In the genomic region with DNA sequence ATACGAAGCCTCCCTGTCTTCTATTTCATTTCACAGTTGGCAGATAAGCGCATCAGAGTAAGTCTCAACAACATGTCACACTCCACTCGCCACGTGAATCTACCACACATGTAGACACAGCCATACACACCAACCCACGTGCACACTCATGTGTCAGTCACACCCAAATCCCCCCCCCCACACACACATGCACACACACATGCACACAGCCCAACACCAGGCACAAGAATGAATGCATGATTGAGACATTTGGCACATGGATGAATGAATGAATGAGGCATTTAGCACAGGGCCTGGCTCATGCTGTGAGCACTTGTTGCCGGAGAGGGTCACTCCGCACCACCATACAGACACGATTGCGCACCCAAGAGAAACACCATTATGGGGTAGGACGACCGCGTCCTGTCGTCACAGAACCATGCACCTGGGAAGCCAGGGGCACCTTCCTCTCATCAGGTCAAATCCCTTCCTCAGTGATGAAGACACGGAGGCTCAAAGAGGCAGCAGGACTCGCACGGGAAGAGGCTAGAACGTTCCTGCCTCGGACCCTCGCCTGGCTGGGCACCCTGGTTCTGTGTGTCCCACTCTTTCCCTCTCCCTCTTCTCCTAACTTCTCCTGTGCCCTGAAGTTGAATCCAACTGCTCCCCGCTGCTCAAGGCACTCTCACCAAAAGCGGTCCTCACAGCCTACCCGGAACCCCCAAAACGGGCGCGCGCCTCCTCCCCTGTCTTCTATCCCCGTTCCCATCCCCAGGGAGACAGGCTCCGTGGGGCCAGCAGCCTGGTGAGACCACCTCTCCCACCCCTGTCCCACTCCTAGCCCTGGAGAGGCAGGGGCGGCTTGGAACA, we compare ENCODE assay signal across 9 cellular contexts. TPM values are rescaled to one million over a fixed set of nuclear protein-coding genes. Genes with fewer than 3 reads are reported as not detected.
A peak's percentile ranks its signal among the peaks of the same experiment; 100 is the strongest.
DNase-seq lines count a peak whose midpoint lies in the region; ATAC-seq and TF ChIP-seq lines count a peak whose summit lies in the region.
"Had no signal": no experiment of that assay in that cellular context is flagged by ENCODE, and none has a peak within 500 bp of the region (broad histone marks: within the 10 kb centered on the region; RNA-seq: fewer than 3 reads in every experiment).

No MANE protein-coding gene starts in this region.

- no peak overlapping the region for H3K27ac ChIP-seq in tibial artery
- H3K27ac ChIP-seq: C4-2B had no signal

- no peak overlapping the region for H3K4me3 Mint-ChIP-seq in activated CD4-positive, alpha-beta T cell treated with anti-CD3 and anti-CD28 coated beads, Interleukin-2, amount 10 ng/mL, durations not matched to agents 7 days and 5 days
- peak overlapping the region; percentile 41 for H3K4me3 Mint-ChIP-seq in activated T-helper 1 cell treated with anti-CD3 and anti-CD28 coated beads, Interleukin-12 subunit alpha, Interleukin-12 subunit beta, Interleukin-2, Interleukin-4 antibody, amounts not matched to agents 30 ng/mL and 10 ng/mL and 1 ng/mL, durations not matched to agents 14 hours and 24 hours and 36 hours
- peak overlapping the region; percentile 25 to 30 for H3K4me3 Mint-ChIP-seq in stimulated activated naive CD8-positive, alpha-beta T cell treated with anti-CD3 and anti-CD28 coated beads, Interleukin-15, amount 100 ng/mL, for 72 hours

- peak overlapping the region; percentile 17 for H3K27ac Mint-ChIP-seq in activated CD4-positive, alpha-beta T cell treated with anti-CD3 and anti-CD28 coated beads, Interleukin-2, amount 10 ng/mL, durations not matched to agents 7 days and 5 days
- no peak overlapping the region for H3K27ac Mint-ChIP-seq in activated T-helper 1 cell treated with anti-CD3 and anti-CD28 coated beads, Interleukin-12 subunit alpha, Interleukin-12 subunit beta, Interleukin-2, Interleukin-4 antibody, amounts not matched to agents 30 ng/mL and 10 ng/mL and 1 ng/mL, durations not matched to agents 14 hours and 24 hours and 36 hours
- no peak overlapping the region for H3K27ac Mint-ChIP-seq in stimulated activated naive CD8-positive, alpha-beta T cell treated with anti-CD3 and anti-CD28 coated beads, Interleukin-15, amount 100 ng/mL, for 72 hours

- POLR2A ChIA-PET in activated CD4-positive, alpha-beta T cell treated with anti-CD3 and anti-CD28 coated beads, Interleukin-2, amount 10 ng/mL, durations not matched to agents 7 days and 5 days (lab: Charles Lee): no interaction called here

- peaks cover 8% of the 10 kb centered on the region for H3K36me3 ChIP-seq in iPS-15b (ENCODE audit: control insufficient read depth, insufficient read depth, low read length)
- peaks cover 0 to 8% (median 0%) of the 10 kb centered on the region in 3 donors for H3K36me3 ChIP-seq in tibial artery

- intact Hi-C loops in activated T-helper 1 cell treated with anti-CD3 and anti-CD28 coated beads, Interleukin-12 subunit alpha, Interleukin-12 subunit beta, Interleukin-2, Interleukin-4 antibody, amounts not matched to agents 30 ng/mL and 10 ng/mL and 1 ng/mL, durations not matched to agents 14 hours and 24 hours and 36 hours (cut with micrococcal nuclease): no loop called here
- intact Hi-C loops in tibial artery (cut with DNase I; ENCODE audit: low total_unique reads): no loop called here

- ATAC-seq in stimulated activated naive CD8-positive, alpha-beta T cell treated with anti-CD3 and anti-CD28 coated beads, Interleukin-15, amount 100 ng/mL, for 72 hours: peak; percentile 14

- peaks cover 64% of the 10 kb centered on the region for H3K27me3 ChIP-seq in iPS-15b (ENCODE audit: control insufficient read depth, insufficient read depth, low read length)
- H3K27me3 ChIP-seq in tibial artery: peaks cover 0 to 90% of the 10 kb centered on the region in 2 donors

- H3K4me3 ChIP-seq in iPS-15b (ENCODE audit: low read depth, low read length) (peak overlapping the region; percentile 58), tibial artery (peak overlapping the region in 1 of 2 donors; percentile 52)

- TF ChIP-seq CTCF in tibial artery (IDR thresholded peaks at IDR 0.05) (no peak), GM20000 (IDR thresholded peaks at IDR 0.05; ENCODE audit: extremely low read depth, missing control alignments) (no peak)

- CTCF ChIA-PET in activated CD4-positive, alpha-beta T cell treated with anti-CD3 and anti-CD28 coated beads, Interleukin-2, amount 10 ng/mL, durations not matched to agents 7 days and 5 days (lab: Charles Lee): interaction anchor here (1.2 to 1.6 kb wide), 2 partner anchors 10 to 26 kb away, joined by 3 to 4 read pairs; no protein-coding TSS in a partner anchor

- H3K4me1 ChIP-seq in iPS-15b (ENCODE audit: control insufficient read depth, insufficient read depth, low read length) (peaks cover 14% of the 10 kb centered on the region), tibial artery (peaks cover 0 to 32% (median 11%) of the 10 kb centered on the region in 4 donors)

- H3K9ac ChIP-seq in iPS-15b (ENCODE audit: low read depth, low read length): no peak overlapping the region

- H3K4me1 Mint-ChIP-seq in activated CD4-positive, alpha-beta T cell treated with anti-CD3 and anti-CD28 coated beads, Interleukin-2, amount 10 ng/mL, durations not matched to agents 7 days and 5 days: peaks cover 15% of the 10 kb centered on the region
- H3K4me1 Mint-ChIP-seq in activated T-helper 1 cell treated with anti-CD3 and anti-CD28 coated beads, Interleukin-12 subunit alpha, Interleukin-12 subunit beta, Interleukin-2, Interleukin-4 antibody, amounts not matched to agents 30 ng/mL and 10 ng/mL and 1 ng/mL, durations not matched to agents 14 hours and 24 hours and 36 hours (ENCODE audit: low read depth): peaks cover 15% of the 10 kb centered on the region
- peaks cover 55% of the 10 kb centered on the region for H3K4me1 Mint-ChIP-seq in stimulated activated naive CD8-positive, alpha-beta T cell treated with anti-CD3 and anti-CD28 coated beads, Interleukin-15, amount 100 ng/mL, for 72 hours

- H3K9me3 ChIP-seq in iPS-15b (ENCODE audit: control insufficient read depth, insufficient read depth, low read length) (no peaks in the 10 kb centered on the region), tibial artery (no peaks in the 10 kb centered on the region)

- H3K36me3 Mint-ChIP-seq in activated CD4-positive, alpha-beta T cell treated with anti-CD3 and anti-CD28 coated beads, Interleukin-2, amount 10 ng/mL, durations not matched to agents 7 days and 5 days (ENCODE audit: low read depth): no peaks in the 10 kb centered on the region
- H3K36me3 Mint-ChIP-seq in activated T-helper 1 cell treated with anti-CD3 and anti-CD28 coated beads, Interleukin-12 subunit alpha, Interleukin-12 subunit beta, Interleukin-2, Interleukin-4 antibody, amounts not matched to agents 30 ng/mL and 10 ng/mL and 1 ng/mL, durations not matched to agents 14 hours and 24 hours and 36 hours (ENCODE audit: low read depth): peaks cover 5% of the 10 kb centered on the region

- no peak for DNase-seq in activated CD4-positive, alpha-beta T cell treated with anti-CD3 and anti-CD28 coated beads, Interleukin-2, amount 10 ng/mL, durations not matched to agents 7 days and 5 days
- DNase-seq in activated CD4-positive, alpha-beta T cell treated with anti-CD3 and anti-CD28 coated beads, Interleukin-2, amount 50 U/mL, for 4 hours: no peak
- DNase-seq in activated T-helper 1 cell treated with anti-CD3 and anti-CD28 coated beads, Interleukin-12 subunit alpha, Interleukin-12 subunit beta, Interleukin-2, Interleukin-4 antibody, amounts not matched to agents 30 ng/mL and 10 ng/mL and 1 ng/mL, durations not matched to agents 14 hours and 24 hours and 36 hours (ENCODE audit: low spot score): no peak
- DNase-seq in stimulated activated naive CD8-positive, alpha-beta T cell treated with anti-CD3 and anti-CD28 coated beads, Interleukin-15, amount 100 ng/mL, for 72 hours: no peak
- no peak for DNase-seq in NCI-H1048 (lab: John Stamatoyannopoulos, UW)
- no peak for DNase-seq in tibial artery
- DNase-seq in GM20000 (ENCODE audit: low spot score): no peak

- H3K9me3 Mint-ChIP-seq in activated CD4-positive, alpha-beta T cell treated with anti-CD3 and anti-CD28 coated beads, Interleukin-2, amount 10 ng/mL, durations not matched to agents 7 days and 5 days: no peaks in the 10 kb centered on the region
- no peaks in the 10 kb centered on the region for H3K9me3 Mint-ChIP-seq in activated T-helper 1 cell treated with anti-CD3 and anti-CD28 coated beads, Interleukin-12 subunit alpha, Interleukin-12 subunit beta, Interleukin-2, Interleukin-4 antibody, amounts not matched to agents 30 ng/mL and 10 ng/mL and 1 ng/mL, durations not matched to agents 14 hours and 24 hours and 36 hours
- no peaks in the 10 kb centered on the region for H3K9me3 Mint-ChIP-seq in stimulated activated naive CD8-positive, alpha-beta T cell treated with anti-CD3 and anti-CD28 coated beads, Interleukin-15, amount 100 ng/mL, for 72 hours

- peaks cover 75% of the 10 kb centered on the region for H3K27me3 Mint-ChIP-seq in activated CD4-positive, alpha-beta T cell treated with anti-CD3 and anti-CD28 coated beads, Interleukin-2, amount 10 ng/mL, durations not matched to agents 7 days and 5 days
- H3K27me3 Mint-ChIP-seq in activated T-helper 1 cell treated with anti-CD3 and anti-CD28 coated beads, Interleukin-12 subunit alpha, Interleukin-12 subunit beta, Interleukin-2, Interleukin-4 antibody, amounts not matched to agents 30 ng/mL and 10 ng/mL and 1 ng/mL, durations not matched to agents 14 hours and 24 hours and 36 hours (ENCODE audit: insufficient read depth): peaks cover 71% of the 10 kb centered on the region
- H3K27me3 Mint-ChIP-seq in stimulated activated naive CD8-positive, alpha-beta T cell treated with anti-CD3 and anti-CD28 coated beads, Interleukin-15, amount 100 ng/mL, for 72 hours: peaks cover 97% of the 10 kb centered on the region

RNA-seq across cellular contexts. Expression of gene MEIS3, which starts 1.4 kb away (rescaled TPM):
- not detected for total RNA-seq in activated CD4-positive, alpha-beta T cell treated with anti-CD3 and anti-CD28 coated beads, Interleukin-2, amount 10 ng/mL, durations not matched to agents 7 days and 5 days
- not detected in 2 replicates for total RNA-seq in activated T-helper 1 cell treated with anti-CD3 and anti-CD28 coated beads, Interleukin-12 subunit alpha, Interleukin-12 subunit beta, Interleukin-2, Interleukin-4 antibody, amounts not matched to agents 30 ng/mL and 10 ng/mL and 1 ng/mL, durations not matched to agents 14 hours and 24 hours and 36 hours

RNA-seq across cellular contexts. Expression of gene SLC8A2, which starts 53.7 kb away (rescaled TPM):
- total RNA-seq in activated CD4-positive, alpha-beta T cell treated with anti-CD3 and anti-CD28 coated beads, Interleukin-2, amount 10 ng/mL, durations not matched to agents 7 days and 5 days: not detected
- 0.05 TPM in 1 of 2 replicates, not detected in the other for total RNA-seq in activated T-helper 1 cell treated with anti-CD3 and anti-CD28 coated beads, Interleukin-12 subunit alpha, Interleukin-12 subunit beta, Interleukin-2, Interleukin-4 antibody, amounts not matched to agents 30 ng/mL and 10 ng/mL and 1 ng/mL, durations not matched to agents 14 hours and 24 hours and 36 hours
